ENCODE assay signal across 1 cellular context in genomic region chr19:1851581-1852293, GRCh38.
TF ChIP-seq lines count a peak whose summit lies in the region.

No MANE protein-coding gene starts in this region.

TF ChIP-seq in H1, 55 proteins besides CTCF, POLR2A, EP300 and RAD21:
- TF ChIP-seq SP4 (IDR thresholded peaks at IDR 0.05; ENCODE audit: low read length) (no peak), SUZ12 (IDR thresholded peaks at IDR 0.05; ENCODE audit: low read length) (no peak), FOSL1 (IDR thresholded peaks at IDR 0.05; ENCODE audit: insufficient read depth, low read depth, low read length) (no peak)
- TF ChIP-seq, protein P1, sequence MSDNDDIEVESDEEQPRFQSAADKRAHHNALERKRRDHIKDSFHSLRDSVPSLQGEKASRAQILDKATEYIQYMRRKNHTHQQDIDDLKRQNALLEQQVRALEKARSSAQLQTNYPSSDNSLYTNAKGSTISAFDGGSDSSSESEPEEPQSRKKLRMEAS (IDR thresholded peaks at IDR 0.05), result peak; percentile 61; the same call in 1 of the 2 replicates
- TF ChIP-seq, protein P2, sequence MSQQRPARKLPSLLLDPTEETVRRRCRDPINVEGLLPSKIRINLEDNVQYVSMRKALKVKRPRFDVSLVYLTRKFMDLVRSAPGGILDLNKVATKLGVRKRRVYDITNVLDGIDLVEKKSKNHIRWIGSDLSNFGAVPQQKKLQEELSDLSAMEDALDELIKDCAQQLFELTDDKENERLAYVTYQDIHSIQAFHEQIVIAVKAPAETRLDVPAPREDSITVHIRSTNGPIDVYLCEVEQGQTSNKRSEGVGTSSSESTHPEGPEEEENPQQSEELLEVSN (IDR thresholded peaks at IDR 0.05), result peak; percentile 92
